ENCODE assay signal across 1 cellular context in genomic region chr17:43905400-43905984, GRCh38.
TF ChIP-seq lines count a peak whose summit lies in the region.

No MANE protein-coding gene starts in this region.

TF ChIP-seq in GM23338, 12 proteins besides CTCF, POLR2A, EP300 and RAD21:
- no peak for TF ChIP-seq ZNF462 (CRISPR knock-in tag; IDR thresholded peaks at IDR 0.05)
- TF ChIP-seq POLR2AphosphoS5 (IDR thresholded peaks at IDR 0.05; ENCODE audit: low read depth) = no peak
- no peak for TF ChIP-seq NANOG (IDR thresholded peaks at IDR 0.05; ENCODE audit: borderline replicate concordance)
- no peak for TF ChIP-seq STAT1 (IDR thresholded peaks at IDR 0.05; ENCODE audit: unreplicated experiment)
- TF ChIP-seq ZNF114 (CRISPR knock-in tag; IDR thresholded peaks at IDR 0.05) = no peak
- no peak for TF ChIP-seq REST (IDR thresholded peaks at IDR 0.05; ENCODE audit: unreplicated experiment)
- TF ChIP-seq CREB1 (CRISPR knock-in tag; IDR thresholded peaks at IDR 0.05; ENCODE audit: low read depth) = no peak
- TF ChIP-seq EZH2 (IDR thresholded peaks at IDR 0.05; ENCODE audit: low read depth, unreplicated experiment) = no peak
- no peak for TF ChIP-seq ETS1 (IDR thresholded peaks at IDR 0.05)
- TF ChIP-seq JUNB (IDR thresholded peaks at IDR 0.05; ENCODE audit: unreplicated experiment) = no peak
- TF ChIP-seq ZNF331 (CRISPR knock-in tag; IDR thresholded peaks at IDR 0.05; ENCODE audit: low read depth) = no peak
- TF ChIP-seq EZH2phosphoT487 (IDR thresholded peaks at IDR 0.05; ENCODE audit: unreplicated experiment) = no peak
